Comparison of ENCODE assay signal across 9 cellular contexts in genomic region chr10:17586741-17587720, GRCh38. TPM values are rescaled to one million over a fixed set of nuclear protein-coding genes. Genes with fewer than 3 reads are reported as not detected.
DNase-seq lines count a peak whose midpoint lies in the region; ATAC-seq, FAIRE-seq and TF ChIP-seq lines count a peak whose summit lies in the region.
"Had no signal": no experiment of that assay in that cellular context is flagged by ENCODE, and none has a peak within 500 bp of the region (broad histone marks: within the 10 kb centered on the region; RNA-seq: fewer than 3 reads in every experiment).

No MANE protein-coding gene starts in this region.

- H3K4me3 ChIP-seq in PC-3 (ENCODE audit: low read length) (no peak overlapping the region), HepG2 (replicated peaks in 1 of 3; ENCODE audit: insufficient read depth in 1 of 3, low read depth in 2 of 3, low read length in 3 of 3) (no peak overlapping the region), endodermal cell (ENCODE audit: low read length) (no peak overlapping the region)

- TF ChIP-seq RAD21 in HepG2 (CRISPR knock-in tag; IDR thresholded peaks at IDR 0.05), result no peak

- no peaks in the 10 kb centered on the region for H3K27me3 Mint-ChIP-seq in endodermal cell (ENCODE audit: insufficient read depth)

- TF ChIP-seq POLR2A in GM18505 (IDR thresholded peaks at IDR 0.05; ENCODE audit: borderline replicate concordance, extremely low read depth, insufficient read depth, insufficient read length) (no peak), HepG2 (IDR thresholded peaks at IDR 0.05; ENCODE audit: insufficient read depth in 1 of 2, low read depth in 2 of 2, low read length in 2 of 2) (no peak)

- H3K36me3 ChIP-seq in PC-3 (ENCODE audit: low read depth, low read length) (no peaks in the 10 kb centered on the region), HepG2 (replicated peaks in 1 of 2; ENCODE audit: control insufficient read depth in 1 of 2, insufficient read depth in 2 of 2, low read length in 2 of 2) (no peaks in the 10 kb centered on the region), endodermal cell (ENCODE audit: control insufficient read depth, insufficient read depth, low read length) (peaks cover 27% of the 10 kb centered on the region)

- H3K9me3 ChIP-seq in PC-3 (ENCODE audit: low read length) (no peaks in the 10 kb centered on the region), HepG2 (ENCODE audit: low read length) (no peaks in the 10 kb centered on the region; the same call in 1 of the 2 replicates), endodermal cell (ENCODE audit: control insufficient read depth, low read length) (peaks cover 8% of the 10 kb centered on the region)

- peak; percentile 34 for DNase-seq in HCEC 1CT
- DNase-seq in PC-3, result peak; percentile 12
- no peak for DNase-seq in HepG2 (ENCODE audit: low spot score)
- no peak for DNase-seq in SKM-1 treated with dmso at 0.1 percent for 144 hours (lab: John Stamatoyannopoulos, UW; ENCODE audit: unreplicated experiment)
- DNase-seq in NCI-H187 (lab: John Stamatoyannopoulos, UW), result no peak
- no peak for DNase-seq in endodermal cell
- no peak for DNase-seq in HPDE6-E6E7 (ENCODE audit: extremely low spot score)

- WGBS in HepG2 (ENCODE audit: low lambda C conversion rate), result 36% methylated on average over 13 of the region's 13 CpGs
- 54 to 78% methylated on average over 6 to 13 of the region's 13 CpGs for WGBS in endodermal cell (ENCODE audit: insufficient coverage in 1 of 2, insufficient read length in 1 of 2), 2 experiments

- H3K9me2 ChIP-seq in PC-3 (replicated peaks; ENCODE audit: low read length), result no peaks in the 10 kb centered on the region

- H3K9ac ChIP-seq in PC-3 (ENCODE audit: low read length) (no peak overlapping the region), HepG2 (ENCODE audit: insufficient read depth, low read depth, low read length) (no peak overlapping the region), endodermal cell (ENCODE audit: extremely low read depth, low read length, poor library complexity, severe bottlenecking) (no peak overlapping the region)

- peaks cover 4% of the 10 kb centered on the region for H3K9me3 Mint-ChIP-seq in endodermal cell
- H3K9me3 Mint-ChIP-seq: T-helper 1 cell treated with Interleukin-12 subunit alpha and Interleukin-12 subunit beta and Interleukin-4 antibody, amounts not matched to agents 30 μg/mL and 1 μg/mL, for 36 hours had no signal

- CTCF ChIA-PET in PC-3 (lab: Charles Lee) (no interaction called here), HepG2 (lab: Yijun Ruan, JAX; ENCODE audit: low intra/inter-chr PET ratio, low total read pairs) (no interaction called here)

- no peak for TF ChIP-seq CTCF in PC-3 (conservative IDR thresholded peaks at IDR 0.05; ENCODE audit: low read depth, low read length)
- no peak for TF ChIP-seq CTCF in HepG2 (CRISPR knock-in tag; IDR thresholded peaks at IDR 0.05)
- no peak for TF ChIP-seq CTCF in endodermal cell (conservative IDR thresholded peaks at IDR 0.05)

- H3K27me3 ChIP-seq in PC-3 (ENCODE audit: low read length), result no peaks in the 10 kb centered on the region
- no peaks in the 10 kb centered on the region for H3K27me3 ChIP-seq in HepG2 (ENCODE audit: control insufficient read depth in 1 of 2, insufficient read depth in 2 of 2, low read length in 2 of 2)
- no peaks in the 10 kb centered on the region for H3K27me3 ChIP-seq in endodermal cell (ENCODE audit: control insufficient read depth, insufficient read depth, low read length, poor library complexity, severe bottlenecking)

- FAIRE-seq in HepG2 (lab: Jason Lieb, UNC), result no peak

- H3K4me2 ChIP-seq in PC-3 (ENCODE audit: low read length), result no peak overlapping the region
- 0 out of 2 replicates have a peak overlapping the region, but pooled peaks have one; percentile 7 for H3K4me2 ChIP-seq in HepG2 (ENCODE audit: low read depth, low read length)

- H3F3A ChIP-seq in PC-3 (ENCODE audit: low read length, unreplicated experiment), result no peaks in the 10 kb centered on the region

- H3K27ac ChIP-seq in PC-3 (ENCODE audit: low read length), result no peak overlapping the region
- no peak overlapping the region for H3K27ac ChIP-seq in HepG2 (ENCODE audit: extremely low read length, insufficient read depth, low read length)
- H3K27ac ChIP-seq in endodermal cell (ENCODE audit: low read depth, low read length), result no peak overlapping the region

- H3K4me1 ChIP-seq in PC-3 (ENCODE audit: insufficient read depth, low read length) (no peaks in the 10 kb centered on the region), HepG2 (ENCODE audit: insufficient read depth, low read length) (no peaks in the 10 kb centered on the region), endodermal cell (ENCODE audit: control insufficient read depth, insufficient read depth, low read length) (no peaks in the 10 kb centered on the region)

- ATAC-seq in GM18505 (IDR thresholded peaks at IDR 0.05; ENCODE audit: unreplicated experiment) (peak; percentile 55), PC-3 (peak; percentile 37), HepG2 (peak; percentile 47; the same call in 2 of the 3 replicates)

- H2AFZ ChIP-seq in PC-3 (ENCODE audit: low read length) (no peak overlapping the region), HepG2 (ENCODE audit: low read length) (no peak overlapping the region)

- no peak for TF ChIP-seq EP300 in HepG2 (IDR thresholded peaks at IDR 0.05; ENCODE audit: low read depth in 2 of 2, low read length in 2 of 2)
- no peak for TF ChIP-seq EP300 in HepG2 (CRISPR knock-in tag; IDR thresholded peaks at IDR 0.05; ENCODE audit: borderline replicate concordance)

- H3K4me1 Mint-ChIP-seq in endodermal cell, result no peaks in the 10 kb centered on the region

- POLR2A ChIA-PET in PC-3 (lab: Charles Lee; ENCODE audit: unreplicated experiment), result no interaction called here
- POLR2A ChIA-PET in HepG2 (lab: Yijun Ruan, JAX), result no interaction called here

- intact Hi-C loops in PC-3 (cut with micrococcal nuclease) (no loop called here), HepG2 (cut with micrococcal nuclease; ENCODE audit: unreplicated experiment) (no loop called here)

- in situ Hi-C loops in HepG2 (cut with HindIII; ENCODE audit: extremely low pct_ligation_motif_present, low pct_unique_long_range_greater_than_20kb), result no loop called here

- BruUV-seq in PC-3 (replicated peaks; lab: Mats Ljungman, UMichigan) (no TSS peak), HepG2 (replicated peaks; lab: Mats Ljungman, UMichigan) (no TSS peak)

- H4K20me1 ChIP-seq in PC-3 (ENCODE audit: low read length), result no peaks in the 10 kb centered on the region
- no peaks in the 10 kb centered on the region for H4K20me1 ChIP-seq in HepG2 (ENCODE audit: insufficient read depth, low read length)

- H3K79me2 ChIP-seq in PC-3 (ENCODE audit: low read length), result no peaks in the 10 kb centered on the region
- no peaks in the 10 kb centered on the region for H3K79me2 ChIP-seq in HepG2 (ENCODE audit: insufficient read depth, low read length)

- peaks cover 14% of the 10 kb centered on the region for H3K36me3 Mint-ChIP-seq in endodermal cell (ENCODE audit: low read depth)

- no peak overlapping the region for H3K4me3 Mint-ChIP-seq in endodermal cell
- H3K4me3 Mint-ChIP-seq: T-helper 1 cell treated with Interleukin-12 subunit alpha and Interleukin-12 subunit beta and Interleukin-4 antibody, amounts not matched to agents 30 μg/mL and 1 μg/mL, for 36 hours had no signal

- no peak overlapping the region for H3K27ac Mint-ChIP-seq in endodermal cell
- H3K27ac Mint-ChIP-seq: T-helper 1 cell treated with Interleukin-12 subunit alpha and Interleukin-12 subunit beta and Interleukin-4 antibody, amounts not matched to agents 30 μg/mL and 1 μg/mL, for 36 hours had no signal

RNA-seq across cellular contexts. Expression of gene HACD1, which starts 30.1 kb away (rescaled TPM):
- 14.9 and 15.3 TPM in 2 replicates for total RNA-seq in PC-3 (2014; rRNA removed)
- 31.7 and 47.6 TPM in 2 replicates for total RNA-seq in HepG2 (2016; rRNA removed; fragmentation: Illumina TruSeq; extraction: Trizol)
- 24.9 and 27.9 TPM in 2 replicates for total RNA-seq in HepG2 (2016; cell fraction: cytosol; rRNA removed; fragmentation: Illumina TruSeq; extraction: Trizol; ENCODE audit: low read depth)
- total RNA-seq in HepG2 (2016; cell fraction: insoluble cytoplasmic fraction; rRNA removed; fragmentation: Illumina TruSeq; extraction: Trizol), result 34.4 and 46.4 TPM in 2 replicates
- 36.8 and 37.9 TPM in 2 replicates for total RNA-seq in HepG2 (2016; cell fraction: membrane; rRNA removed; fragmentation: Illumina TruSeq; extraction: Trizol)
- total RNA-seq in HepG2 (2016; cell fraction: nucleus; rRNA removed; fragmentation: Illumina TruSeq; extraction: Trizol), result 41.2 and 41.6 TPM in 2 replicates
- polyA plus RNA-seq in HepG2 (2011; rRNA removed), result 34.2 and 43.4 TPM in 2 replicates
- polyA plus RNA-seq in HepG2 (2011; cell fraction: cytosol; rRNA removed), result 12.3 and 17.0 TPM in 2 replicates
- polyA plus RNA-seq in HepG2 (2011; cell fraction: nucleus; rRNA removed), result 16.5 and 23.0 TPM in 2 replicates
- 24.3 and 26.8 TPM in 2 replicates for polyA plus RNA-seq in HepG2 (2012)
- 37.7 and 37.9 TPM in 2 replicates for polyA plus RNA-seq in HepG2 (2016; cell fraction: cytosol; fragmentation: Illumina TruSeq; extraction: Trizol; ENCODE audit: low read depth)
- 30.1 and 31.0 TPM in 2 replicates for polyA plus RNA-seq in HepG2 (2016; cell fraction: insoluble cytoplasmic fraction; fragmentation: Illumina TruSeq; extraction: Trizol; ENCODE audit: low read depth)
- polyA plus RNA-seq in HepG2 (2016; cell fraction: membrane; fragmentation: Illumina TruSeq; extraction: Trizol; ENCODE audit: low read depth), result 31.9 and 36.7 TPM in 2 replicates
- 55.5 and 64.1 TPM in 2 replicates for polyA plus RNA-seq in HepG2 (2016; cell fraction: nucleus; fragmentation: Illumina TruSeq; extraction: Trizol; ENCODE audit: insufficient read depth, low read depth)
- 22.0 and 22.8 TPM in 2 replicates for polyA minus RNA-seq in HepG2 (2011; rRNA and poly(A)+ RNA removed; ENCODE audit: low replicate concordance)
- 12.8 and 18.0 TPM in 2 replicates for polyA minus RNA-seq in HepG2 (2011; cell fraction: cytosol; rRNA and poly(A)+ RNA removed)
- 23.7 and 24.9 TPM in 2 replicates for polyA minus RNA-seq in HepG2 (2011; cell fraction: nucleus; rRNA and poly(A)+ RNA removed)
- 10 to 100 TPM; 25.6 to 34.1 TPM for total RNA-seq in endodermal cell
- polyA plus RNA-seq in endodermal cell (2013, experiment 1 of 2), result 19.4 TPM
- 22.1 TPM for polyA plus RNA-seq in endodermal cell (2013, experiment 2 of 2)

RNA-seq across cellular contexts. Expression of gene STAM, which starts 56.9 kb away (rescaled TPM):
- total RNA-seq in PC-3 (2014; rRNA removed) (7.8 and 9.5 TPM in 2 replicates), HepG2 (2016; rRNA removed; fragmentation: Illumina TruSeq; extraction: Trizol) (25.1 and 31.7 TPM in 2 replicates), endodermal cell (10 to 100 TPM; 26.7 to 30.0 TPM)
- 5.4 TPM in 2 replicates for total RNA-seq in HepG2 (2016; cell fraction: cytosol; rRNA removed; fragmentation: Illumina TruSeq; extraction: Trizol; ENCODE audit: low read depth)
- total RNA-seq in HepG2 (2016; cell fraction: insoluble cytoplasmic fraction; rRNA removed; fragmentation: Illumina TruSeq; extraction: Trizol), result 26.6 and 29.6 TPM in 2 replicates
- total RNA-seq in HepG2 (2016; cell fraction: membrane; rRNA removed; fragmentation: Illumina TruSeq; extraction: Trizol), result 11.2 and 11.3 TPM in 2 replicates
- total RNA-seq in HepG2 (2016; cell fraction: nucleus; rRNA removed; fragmentation: Illumina TruSeq; extraction: Trizol), result 37.3 and 38.6 TPM in 2 replicates
- polyA plus RNA-seq in HepG2 (2011; rRNA removed), result 17.7 and 19.5 TPM in 2 replicates
- polyA plus RNA-seq in HepG2 (2011; cell fraction: cytosol; rRNA removed), result 15.3 and 21.5 TPM in 2 replicates
- polyA plus RNA-seq in HepG2 (2011; cell fraction: nucleus; rRNA removed), result 10.6 and 11.9 TPM in 2 replicates
- 15.8 and 19.6 TPM in 2 replicates for polyA plus RNA-seq in HepG2 (2012)
- 1.7 and 2.0 TPM in 2 replicates for polyA plus RNA-seq in HepG2 (2016; cell fraction: cytosol; fragmentation: Illumina TruSeq; extraction: Trizol; ENCODE audit: low read depth)
- 34.4 and 39.5 TPM in 2 replicates for polyA plus RNA-seq in HepG2 (2016; cell fraction: insoluble cytoplasmic fraction; fragmentation: Illumina TruSeq; extraction: Trizol; ENCODE audit: low read depth)
- polyA plus RNA-seq in HepG2 (2016; cell fraction: membrane; fragmentation: Illumina TruSeq; extraction: Trizol; ENCODE audit: low read depth), result 5.8 and 6.3 TPM in 2 replicates
- 24.4 and 25.4 TPM in 2 replicates for polyA plus RNA-seq in HepG2 (2016; cell fraction: nucleus; fragmentation: Illumina TruSeq; extraction: Trizol; ENCODE audit: insufficient read depth, low read depth)
- 22.5 and 30.1 TPM in 2 replicates for polyA minus RNA-seq in HepG2 (2011; rRNA and poly(A)+ RNA removed; ENCODE audit: low replicate concordance)
- 20.3 and 26.5 TPM in 2 replicates for polyA minus RNA-seq in HepG2 (2011; cell fraction: cytosol; rRNA and poly(A)+ RNA removed)
- 95.6 and 102 TPM in 2 replicates for polyA minus RNA-seq in HepG2 (2011; cell fraction: nucleus; rRNA and poly(A)+ RNA removed)
- polyA plus RNA-seq in endodermal cell (2013, experiment 1 of 2), result 32.7 TPM
- polyA plus RNA-seq in endodermal cell (2013, experiment 2 of 2), result 36.1 TPM

Comparison
In these comparisons a context has a peak if more than half of its experiments do, and no peak if none do; other contexts are left out.
1. DNase-seq: peak in HCEC 1CT (single experiment) and PC-3 (single experiment); none in HepG2 (single experiment), SKM-1 treated with dmso at 0.1 percent for 144 hours (single experiment), NCI-H187 (0 of 2), endodermal cell (single experiment) and HPDE6-E6E7 (single experiment).
2. Peak in every context shown above with its lines, with median percentiles within 50 percentile points of each other: ATAC-seq.